ENCODE assay signal across 8 cellular contexts in genomic region chr4:6986067-6986780, GRCh38. TPM values are rescaled to one million over a fixed set of nuclear protein-coding genes. Genes with fewer than 3 reads are reported as not detected.
DNase-seq lines count a peak whose midpoint lies in the region; ATAC-seq, FAIRE-seq and TF ChIP-seq lines count a peak whose summit lies in the region.

No MANE protein-coding gene starts in this region.

- H3K23me2 ChIP-seq in H1 (ENCODE audit: low read depth, low read length): peaks cover 11% of the 10 kb centered on the region

- H2AK5ac ChIP-seq in H1 (ENCODE audit: low read depth, low read length): no peak overlapping the region

- peaks cover 12 to 19% of the 10 kb centered on the region in 2 experiments for H4K20me1 ChIP-seq in H1 (replicated peaks in 1 of 2; ENCODE audit: control insufficient read depth in 1 of 2, insufficient read depth in 2 of 2, low read length in 2 of 2)

- no peak for TF ChIP-seq CTCF in H1 (IDR thresholded peaks at IDR 0.05; ENCODE audit: control extremely low read depth in 1 of 3, insufficient read depth in 1 of 3, low read depth in 1 of 3, low read length in 3 of 3)

- H3K56ac ChIP-seq in H1 (replicated peaks; ENCODE audit: insufficient read length, low read depth, low read length): no peak overlapping the region

- WGBS in H1 (ENCODE audit: extremely low coverage in 1 of 2, insufficient coverage in 1 of 2, insufficient read length in 1 of 2, insufficient replicate concordance in 2 of 2, low coverage in 1 of 2, low lambda C conversion rate in 2 of 2, missing lambda C conversion rate in 1 of 2), 2 experiments: 9% methylated on average over 28 of the region's 28 CpGs; no CpG with 5 or more reads in 1 of the 2 experiments

- H3K4me1 ChIP-seq in H1 (replicated peaks in 1 of 4; ENCODE audit: control insufficient read depth in 3 of 4, insufficient read depth in 4 of 4, low read length in 3 of 4) (peaks cover 5 to 17% (median 8%) of the 10 kb centered on the region in 4 experiments), mononuclear cell (ENCODE audit: insufficient read depth, low read length) (peaks cover 70% of the 10 kb centered on the region)

- H3K14ac ChIP-seq in H1 (ENCODE audit: insufficient read length): no peak overlapping the region

- H3K9ac ChIP-seq in H1 (replicated peaks in 1 of 4; ENCODE audit: extremely low read depth in 1 of 4, low read depth in 3 of 4, low read length in 3 of 4): peak overlapping the region in 3 of 4 experiments; percentile 58 to 66 (median 66); a peak in 5 of 7 replicates

- H3K4ac ChIP-seq in H1 (replicated peaks; ENCODE audit: insufficient read length, low read depth, low read length): no peak overlapping the region

- no peak overlapping the region for H2BK12ac ChIP-seq in H1 (ENCODE audit: low read depth, low read length)

- H2BK5ac ChIP-seq in H1 (ENCODE audit: low read depth, low read length): no peak overlapping the region

- H3K9me3 Mint-ChIP-seq in activated T-cell treated with anti-CD3 and anti-CD28 coated beads, Interleukin-2, amount 50 U/mL, for 4 hours: no peaks in the 10 kb centered on the region

- no peaks in the 10 kb centered on the region for H3K27me3 Mint-ChIP-seq in activated T-cell treated with anti-CD3 and anti-CD28 coated beads, Interleukin-2, amount 50 U/mL, for 4 hours (ENCODE audit: low read depth)

- peak overlapping the region; percentile 67 for H3K27ac ChIP-seq in H1 (ENCODE audit: low read depth, low read length)

- H3K27me3 ChIP-seq in H1 (replicated peaks in 1 of 4; ENCODE audit: control insufficient read depth in 3 of 4, extremely low read depth in 1 of 4, insufficient read depth in 3 of 4, low read length in 3 of 4): no peaks in the 10 kb centered on the region
- no peaks in the 10 kb centered on the region for H3K27me3 ChIP-seq in mononuclear cell (ENCODE audit: insufficient read depth, low read length)

- DNase-seq in activated T-cell treated with anti-CD3 and anti-CD28 coated beads, Interleukin-2, amount 50 U/mL, for 4 hours: no peak
- DNase-seq in activated T-cell treated with anti-CD3 and anti-CD28 coated beads for 4 hours (no peak), RKO (ENCODE audit: low spot score) (peak; percentile 62), H1 (ENCODE audit: low read depth in 1 of 2, low spot score in 2 of 2) (no peak), urothelium cell line (ENCODE audit: low spot score) (peak; percentile 23)

- H2BK15ac ChIP-seq in H1 (ENCODE audit: low read length): no peak overlapping the region

- H3K18ac ChIP-seq in H1 (ENCODE audit: extremely low read depth, low read length): peak overlapping the region; percentile 53; the same call in 1 of the 2 replicates

- no peak for TF ChIP-seq RAD21 in H1 (IDR thresholded peaks at IDR 0.05 in 1 of 2, conservative IDR thresholded peaks at IDR 0.05 in 1 of 2; ENCODE audit: low read depth in 2 of 2, low read length in 2 of 2)

- 0 out of 2 replicates have a peak overlapping the region, but pooled peaks have one; percentile 1 for H2AFZ ChIP-seq in H1 (ENCODE audit: low read length)

- CTCF ChIA-PET in H1 (lab: Charles Lee; ENCODE audit: partially characterized antibody): interaction anchor here (0.5 to 3.0 kb wide), 9 partner anchors 13 to 311 kb away, joined by 3 to 14 read pairs (median 4); no protein-coding TSS in a partner anchor

- TF ChIP-seq POLR2A in H1 (IDR thresholded peaks at IDR 0.05; ENCODE audit: control extremely low read depth in 1 of 2, low read depth in 2 of 2, low read length in 2 of 2): no peak

- peaks cover 7 to 44% of the 10 kb centered on the region in 2 experiments; a peak in 3 of 4 replicates for H3K79me2 ChIP-seq in H1 (ENCODE audit: control insufficient read depth in 1 of 2, insufficient read depth in 2 of 2, low read length in 2 of 2)

- H3K9me3 ChIP-seq in H1 (ENCODE audit: insufficient read depth in 2 of 2, low read depth in 1 of 2, low read length in 1 of 2): no peaks in the 10 kb centered on the region
- H3K9me3 ChIP-seq in mononuclear cell (ENCODE audit: low read depth, low read length): no peaks in the 10 kb centered on the region

- H3K4me3 ChIP-seq in H1 (ENCODE audit: extremely low read depth in 1 of 4, insufficient read depth in 2 of 4, low read depth in 3 of 4, low read length in 4 of 4): peak overlapping the region; percentile 59 to 76 (median 64)
- H3K4me3 ChIP-seq in mononuclear cell (ENCODE audit: low read length): peak overlapping the region; percentile 78

- no peak overlapping the region for H2BK20ac ChIP-seq in H1 (ENCODE audit: low read length)

- H3K4me3 Mint-ChIP-seq in activated T-cell treated with anti-CD3 and anti-CD28 coated beads, Interleukin-2, amount 50 U/mL, for 4 hours: peak overlapping the region; percentile 93

- peaks cover 8% of the 10 kb centered on the region for H3K36me3 Mint-ChIP-seq in activated T-cell treated with anti-CD3 and anti-CD28 coated beads, Interleukin-2, amount 50 U/mL, for 4 hours (ENCODE audit: insufficient read depth)

- H3K4me1 Mint-ChIP-seq in activated T-cell treated with anti-CD3 and anti-CD28 coated beads, Interleukin-2, amount 50 U/mL, for 4 hours (ENCODE audit: low read depth): peaks cover 69% of the 10 kb centered on the region

- no peak overlapping the region for H4K5ac ChIP-seq in H1 (ENCODE audit: insufficient read length, low read depth, low read length)

- ATAC-seq in activated T-cell treated with anti-CD3 and anti-CD28 coated beads, Interleukin-2, amount 50 U/mL, for 4 hours: peak in 1 of 2 donors; percentile 5
- peak; percentile 16 for ATAC-seq in HG02884 (IDR thresholded peaks at IDR 0.05; ENCODE audit: unreplicated experiment)
- no peak for ATAC-seq in GM21515 (IDR thresholded peaks at IDR 0.05; ENCODE audit: unreplicated experiment)

- no peaks in the 10 kb centered on the region for H3K36me3 ChIP-seq in H1 (ENCODE audit: control insufficient read depth in 2 of 4, insufficient read depth in 4 of 4, low read length in 3 of 4)

- H3K4me2 ChIP-seq in H1 (ENCODE audit: insufficient read depth in 1 of 2, low read depth in 2 of 2, low read length in 2 of 2): peak overlapping the region; percentile 78 to 88

- FAIRE-seq in H1 (lab: Jason Lieb, UNC) (no peak), urothelium cell line (lab: Jason Lieb, UNC) (no peak)

- no peak overlapping the region for H3K23ac ChIP-seq in H1 (ENCODE audit: insufficient read length)

- POLR2A ChIA-PET in H1 (lab: Charles Lee; ENCODE audit: partially characterized antibody): interaction anchor here (1.0 to 3.0 kb wide), 8 partner anchors 13 to 204 kb away, joined by 3 to 29 read pairs (median 8); partner anchors contain the start of genes GRPEL1, KIAA0232 and TBC1D14

- H4K8ac ChIP-seq in H1 (ENCODE audit: extremely low read depth, insufficient read depth, low read length): no peak overlapping the region

- no peak overlapping the region for H4K91ac ChIP-seq in H1 (replicated peaks; ENCODE audit: insufficient read length, low read length)

- TF ChIP-seq EP300 in H1 (IDR thresholded peaks at IDR 0.05; ENCODE audit: borderline replicate concordance in 1 of 2, low read depth in 2 of 2, low read length in 2 of 2): no peak

- H2BK120ac ChIP-seq in H1 (replicated peaks; ENCODE audit: low read depth, low read length): no peak overlapping the region

- peaks cover 17% of the 10 kb centered on the region for H3K79me1 ChIP-seq in H1 (ENCODE audit: low read depth, low read length)

TF ChIP-seq in H1, 55 proteins besides CTCF, POLR2A, EP300 and RAD21:
- TF ChIP-seq PHF8 (conservative IDR thresholded peaks at IDR 0.05; ENCODE audit: low read depth, low read length) (0 out of 2 replicates have a peak, but pooled peaks have one; percentile 2), JUND (IDR thresholded peaks at IDR 0.05; ENCODE audit: low read length) (no peak)

RNA-seq across cellular contexts. Expression of gene TADA2B, which starts 56.9 kb away (rescaled TPM):
- total RNA-seq in activated T-cell treated with anti-CD3 and anti-CD28 coated beads, Interleukin-2, amount 50 U/mL, for 4 hours: 10 to 100 TPM; 16.9 to 21.3 (median 17.0) TPM
- 12.1 and 12.3 TPM in 2 replicates for total RNA-seq in H1 (2021; fragmentation: NEBNext Ultra II Directional; extraction: Animal tissue kit (Norgen Biotek cat#: 25700))
- polyA plus RNA-seq in H1 (2011; rRNA removed): 5.7 and 6.5 TPM in 2 replicates
- polyA plus RNA-seq in H1 (2011; cell fraction: cytosol; rRNA removed): 5.1 TPM
- 8.2 TPM for polyA plus RNA-seq in H1 (2011; cell fraction: nucleus; rRNA removed)
- polyA plus RNA-seq in H1 (2012, experiment 1 of 2): 7.6 to 10.1 TPM (median 8.7 TPM) in 4 replicates
- polyA plus RNA-seq in H1 (2012, experiment 2 of 2): 5.6 TPM
- polyA plus RNA-seq in H1 (2013, experiment 1 of 2): 6.1 TPM
- polyA plus RNA-seq in H1 (2013, experiment 2 of 2): 6.0 TPM
- 3.7 and 5.2 TPM in 2 replicates for polyA minus RNA-seq in H1 (2011; rRNA and poly(A)+ RNA removed)
- 4.4 TPM for polyA minus RNA-seq in H1 (2011; cell fraction: cytosol; rRNA and poly(A)+ RNA removed)
- 5.3 TPM for polyA minus RNA-seq in H1 (2011; cell fraction: nucleus; rRNA and poly(A)+ RNA removed)
- total RNA-seq in mononuclear cell: 37.5 TPM

Comparison
In these comparisons a context has a peak if more than half of its experiments do, and no peak if none do; other contexts are left out.
1. DNase-seq: peak in RKO (single experiment) and urothelium cell line (single experiment); none in activated T-cell treated with anti-CD3 and anti-CD28 coated beads, Interleukin-2, amount 50 U/mL, for 4 hours (single experiment), activated T-cell treated with anti-CD3 and anti-CD28 coated beads for 4 hours (single experiment) and H1 (0 of 2).